In genomic region chr11:108647701-108648527, GRCh38 we compare ENCODE assay signal across 8 cellular contexts. TPM values are rescaled to one million over a fixed set of nuclear protein-coding genes. Genes with fewer than 3 reads are reported as not detected.
DNase-seq lines count a peak whose midpoint lies in the region; ATAC-seq and TF ChIP-seq lines count a peak whose summit lies in the region.

No MANE protein-coding gene starts in this region.

- no peaks in the 10 kb centered on the region for H3K4me1 ChIP-seq in DND-41 (ENCODE audit: insufficient read depth, low read length)
- H3K4me1 ChIP-seq in SJSA1 (replicated peaks): no peaks in the 10 kb centered on the region

- no peak overlapping the region for H3K9ac ChIP-seq in DND-41 (ENCODE audit: low read depth, low read length)

- intact Hi-C loops in head of caudate nucleus (cut with DNase I): loop anchor here (5.0 kb wide), 1 partner anchor 426 kb away; the partner anchor contains the start of genes ATM and NPAT

- TF ChIP-seq CTCF in DND-41 (IDR thresholded peaks at IDR 0.05; ENCODE audit: borderline replicate concordance, extremely low read depth, low read length, poor library complexity, severe bottlenecking): peak; percentile 86

- no peaks in the 10 kb centered on the region for H4K20me1 ChIP-seq in DND-41 (ENCODE audit: insufficient read depth, low read length)

- H3K4me1 Mint-ChIP-seq in activated naive CD4-positive, alpha-beta T cell treated with anti-CD3 and anti-CD28 coated beads, Interleukin-2, amount 10 ng/mL, durations not matched to agents 7 days and 5 days: no peaks in the 10 kb centered on the region

- no peaks in the 10 kb centered on the region for H3K79me2 ChIP-seq in DND-41 (ENCODE audit: insufficient read depth, low read length)

- H3K9me3 ChIP-seq in DND-41 (ENCODE audit: insufficient read depth, low read length, severe bottlenecking) (no peaks in the 10 kb centered on the region), SJSA1 (replicated peaks) (no peaks in the 10 kb centered on the region)

- DNase-seq in DND-41 (peak; percentile 72), M059J (ENCODE audit: low read depth) (peak; percentile 93), SJSA1 (ENCODE audit: low read depth in 1 of 2, low spot score in 2 of 2) (peak; percentile 19 to 45), head of caudate nucleus (peak; percentile 31 to 85 (median 69)), pons (ENCODE audit: low spot score) (peak; percentile 83), ureter (ENCODE audit: low spot score) (peak; percentile 76)
- DNase-seq in activated naive CD4-positive, alpha-beta T cell treated with anti-CD3 and anti-CD28 coated beads, Interleukin-2, amount 10 ng/mL, durations not matched to agents 7 days and 5 days: peak; percentile 79

- H3K27ac ChIP-seq in DND-41 (ENCODE audit: low read length) (no peak overlapping the region), SJSA1 (no peak overlapping the region)

- peak; percentile 98 for ATAC-seq in DND-41 (ENCODE audit: insufficient read depth, low read depth)
- ATAC-seq in GM21825 (IDR thresholded peaks at IDR 0.05; ENCODE audit: unreplicated experiment): peak; percentile 95

- CTCF ChIA-PET in activated naive CD4-positive, alpha-beta T cell treated with anti-CD3 and anti-CD28 coated beads, Interleukin-2, amount 10 ng/mL, durations not matched to agents 7 days and 5 days (lab: Charles Lee): interaction anchor here (0.9 to 7.6 kb wide), 5 partner anchors 10 to 730 kb away, joined by 3 to 91 read pairs (median 4); partner anchors contain the start of genes ACAT1 and ATM

- no peaks in the 10 kb centered on the region for H3K9me3 Mint-ChIP-seq in activated naive CD4-positive, alpha-beta T cell treated with anti-CD3 and anti-CD28 coated beads, Interleukin-2, amount 10 ng/mL, durations not matched to agents 7 days and 5 days

- no peaks in the 10 kb centered on the region for H3K36me3 ChIP-seq in DND-41 (ENCODE audit: insufficient read depth, low read length)
- no peaks in the 10 kb centered on the region for H3K36me3 ChIP-seq in SJSA1

- no peak overlapping the region for H3K4me2 ChIP-seq in DND-41 (ENCODE audit: insufficient read depth, low read length)

- H3K4me3 ChIP-seq in DND-41 (ENCODE audit: low read depth in 1 of 2, low read length in 2 of 2) (no peak overlapping the region), SJSA1 (no peak overlapping the region)

- H3K27ac Mint-ChIP-seq in activated naive CD4-positive, alpha-beta T cell treated with anti-CD3 and anti-CD28 coated beads, Interleukin-2, amount 10 ng/mL, durations not matched to agents 7 days and 5 days: no peak overlapping the region

- H3K27me3 ChIP-seq in DND-41 (ENCODE audit: insufficient read depth, low read length, poor library complexity) (no peaks in the 10 kb centered on the region), SJSA1 (replicated peaks) (no peaks in the 10 kb centered on the region)

- peak overlapping the region; percentile 21; the same call in 1 of the 2 replicates for H2AFZ ChIP-seq in DND-41 (ENCODE audit: low read depth, low read length)

- H3K27me3 Mint-ChIP-seq in activated naive CD4-positive, alpha-beta T cell treated with anti-CD3 and anti-CD28 coated beads, Interleukin-2, amount 10 ng/mL, durations not matched to agents 7 days and 5 days: peaks cover 8% of the 10 kb centered on the region

- no peaks in the 10 kb centered on the region for H3K36me3 Mint-ChIP-seq in activated naive CD4-positive, alpha-beta T cell treated with anti-CD3 and anti-CD28 coated beads, Interleukin-2, amount 10 ng/mL, durations not matched to agents 7 days and 5 days

- H3K4me3 Mint-ChIP-seq in activated naive CD4-positive, alpha-beta T cell treated with anti-CD3 and anti-CD28 coated beads, Interleukin-2, amount 10 ng/mL, durations not matched to agents 7 days and 5 days: no peak overlapping the region

RNA-seq across cellular contexts. Expression of gene DDX10, which starts 17.0 kb away (rescaled TPM):
- total RNA-seq in M059J (2014; rRNA removed; shearing (Covaris generic)): 34.4 and 43.0 TPM in 2 replicates
- 21.9 and 24.7 TPM in 2 replicates for total RNA-seq in SJSA1 (2014; rRNA removed; shearing (Covaris generic))
- total RNA-seq in ureter: 50.4 TPM

RNA-seq across cellular contexts. Expression of gene EXPH5, which starts 54.3 kb away (rescaled TPM):
- 2.3 and 2.7 TPM in 2 replicates for total RNA-seq in M059J (2014; rRNA removed; shearing (Covaris generic))
- 0.05 TPM in 1 of 2 replicates, not detected in the other for total RNA-seq in SJSA1 (2014; rRNA removed; shearing (Covaris generic))
- total RNA-seq in ureter: 19.5 TPM

Comparison
In these comparisons a context has a peak if more than half of its experiments do, and no peak if none do; other contexts are left out.
1. DNase-seq: peak in every context shown above with its lines; median percentile 93 in M059J; 83 in pons; 79 in activated naive CD4-positive, alpha-beta T cell treated with anti-CD3 and anti-CD28 coated beads, Interleukin-2, amount 10 ng/mL, durations not matched to agents 7 days and 5 days; 76 in ureter; 72 in DND-41; 69 in head of caudate nucleus; 32 in SJSA1.